Comparison of ENCODE assay signal across 8 cellular contexts in the genomic region with DNA sequence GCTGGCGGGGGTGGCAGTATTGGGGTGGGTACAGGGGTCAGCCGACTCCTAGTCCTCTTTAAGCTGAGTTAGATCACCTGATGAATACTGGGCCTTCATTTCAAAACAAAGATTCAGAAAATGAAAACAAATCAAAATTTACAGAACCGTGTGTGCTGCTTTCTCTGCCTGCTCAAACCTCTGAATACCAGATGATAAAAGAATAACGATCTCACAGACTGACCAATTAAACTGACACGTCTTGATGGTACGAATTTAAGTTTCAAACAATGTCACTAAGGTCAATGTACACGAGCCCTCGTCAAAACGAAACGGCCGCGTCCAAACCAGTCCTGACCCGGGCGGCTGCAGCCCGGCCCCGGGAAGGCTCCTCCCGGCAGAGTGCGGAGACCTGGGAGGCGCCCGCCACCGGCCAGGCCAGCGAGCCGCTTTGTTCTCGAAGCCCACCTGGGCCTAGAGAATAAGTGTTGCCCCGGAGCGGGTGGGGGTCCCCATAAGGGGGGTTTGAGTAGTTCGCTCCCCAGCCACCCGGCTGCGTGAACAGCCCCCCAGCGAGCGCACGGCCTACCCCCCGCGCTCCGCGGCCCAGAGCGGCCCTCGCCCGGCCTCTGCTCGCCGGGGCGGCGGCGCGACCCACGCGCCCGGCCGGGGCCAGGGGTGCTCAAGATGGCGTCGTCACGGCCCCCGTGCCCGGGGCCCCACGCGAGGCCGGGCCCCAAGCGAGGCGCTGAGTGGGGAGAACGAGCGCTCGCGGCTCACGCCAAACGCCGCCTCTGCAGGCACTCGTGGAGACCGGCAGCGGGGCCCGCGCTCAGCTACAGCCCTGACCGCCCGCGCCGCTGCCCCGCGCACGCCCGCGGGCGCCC. TPM values are rescaled to one million over a fixed set of nuclear protein-coding genes. Genes with fewer than 3 reads are reported as not detected.
DNase-seq lines count a peak whose midpoint lies in the region; ATAC-seq and TF ChIP-seq lines count a peak whose summit lies in the region.

No MANE protein-coding gene starts in this region.

- TF ChIP-seq POLR2A in heart left ventricle (IDR thresholded peaks at IDR 0.05) (no peak), sigmoid colon (IDR thresholded peaks at IDR 0.05) (no peak)

- no peaks in the 10 kb centered on the region for H3K27me3 Mint-ChIP-seq in activated CD8-positive, alpha-beta memory T cell treated with anti-CD3 and anti-CD28 coated beads, Interleukin-2, amount 10 ng/mL, durations not matched to agents 7 days and 5 days

- H3K9me3 Mint-ChIP-seq in activated CD8-positive, alpha-beta memory T cell treated with anti-CD3 and anti-CD28 coated beads, Interleukin-2, amount 10 ng/mL, durations not matched to agents 7 days and 5 days (ENCODE audit: low read depth): no peaks in the 10 kb centered on the region

- peak overlapping the region; percentile 95 for H3K4me3 Mint-ChIP-seq in activated CD8-positive, alpha-beta memory T cell treated with anti-CD3 and anti-CD28 coated beads, Interleukin-2, amount 10 ng/mL, durations not matched to agents 7 days and 5 days

- CTCF ChIA-PET in AG04450 (lab: Charles Lee): interaction anchor here (1.8 kb wide), 1 partner anchor 132 kb away, joined by 18 read pairs; no protein-coding TSS in a partner anchor
- CTCF ChIA-PET in activated CD8-positive, alpha-beta memory T cell treated with anti-CD3 and anti-CD28 coated beads, Interleukin-2, amount 10 ng/mL, durations not matched to agents 7 days and 5 days (lab: Charles Lee): interaction anchor here (0.8 to 2.5 kb wide), 6 partner anchors 8 to 131 kb away, joined by 4 to 20 read pairs (median 8); partner anchors contain the start of genes LSM14B and TAF4

- ATAC-seq in GM19025 (IDR thresholded peaks at IDR 0.05; ENCODE audit: low read depth, unreplicated experiment) (peak; percentile 14), HG03342 (IDR thresholded peaks at IDR 0.05; ENCODE audit: unreplicated experiment) (peak; percentile 16), heart left ventricle (peak in 2 of 4 donors; percentile 13 to 18)
- ATAC-seq in activated CD8-positive, alpha-beta memory T cell treated with anti-CD3 and anti-CD28 coated beads, Interleukin-2, amount 10 ng/mL, durations not matched to agents 7 days and 5 days: peak; percentile 17

- peaks cover 56% of the 10 kb centered on the region for H3K4me1 Mint-ChIP-seq in activated CD8-positive, alpha-beta memory T cell treated with anti-CD3 and anti-CD28 coated beads, Interleukin-2, amount 10 ng/mL, durations not matched to agents 7 days and 5 days

- TF ChIP-seq CTCF in AG04450 (IDR thresholded peaks at IDR 0.05; ENCODE audit: low read depth, low read length) (no peak), heart left ventricle (IDR thresholded peaks at IDR 0.05) (no peak), sigmoid colon (IDR thresholded peaks at IDR 0.05) (no peak)

- no peak overlapping the region for H3K27ac ChIP-seq in AG04450 (ENCODE audit: low read depth, low read length)
- H3K27ac ChIP-seq in heart left ventricle: peak overlapping the region; percentile 89 to 100 (median 98)
- H3K27ac ChIP-seq in sigmoid colon: peak overlapping the region; percentile 92 to 97 (median 96)

- no peaks in the 10 kb centered on the region for H3K27me3 ChIP-seq in AG04450 (ENCODE audit: control insufficient read depth, insufficient read depth, low read length)
- no peaks in the 10 kb centered on the region for H3K27me3 ChIP-seq in heart left ventricle
- no peaks in the 10 kb centered on the region for H3K27me3 ChIP-seq in sigmoid colon

- H3K27ac Mint-ChIP-seq in activated CD8-positive, alpha-beta memory T cell treated with anti-CD3 and anti-CD28 coated beads, Interleukin-2, amount 10 ng/mL, durations not matched to agents 7 days and 5 days: peak overlapping the region; percentile 91

- H3K4me1 ChIP-seq in heart left ventricle (peaks cover 6 to 43% (median 30%) of the 10 kb centered on the region in 12 donors), sigmoid colon (peaks cover 0 to 42% (median 36%) of the 10 kb centered on the region in 4 donors)

- H3K9me3 ChIP-seq in AG04450 (ENCODE audit: control insufficient read depth, insufficient read depth, low read length): no peaks in the 10 kb centered on the region; the same call in 1 of the 2 replicates
- H3K9me3 ChIP-seq in heart left ventricle: no peaks in the 10 kb centered on the region
- H3K9me3 ChIP-seq in sigmoid colon: no peaks in the 10 kb centered on the region

- peak overlapping the region; percentile 69 for H3K4me3 ChIP-seq in AG04450 (ENCODE audit: low read depth, low read length)
- peak overlapping the region; percentile 70 to 100 (median 88) for H3K4me3 ChIP-seq in heart left ventricle
- H3K4me3 ChIP-seq in sigmoid colon: peak overlapping the region; percentile 71 to 92 (median 90)

- no peak for TF ChIP-seq EP300 in sigmoid colon (IDR thresholded peaks at IDR 0.05)

- no peak for DNase-seq in AG04450 (ENCODE audit: low read depth, low spot score)
- DNase-seq in activated CD8-positive, alpha-beta memory T cell treated with anti-CD3 and anti-CD28 coated beads, Interleukin-2, amount 10 ng/mL, durations not matched to agents 7 days and 5 days: no peak
- no peak for DNase-seq in heart left ventricle
- no peak for DNase-seq in sigmoid colon
- DNase-seq in COR-L47 (lab: John Stamatoyannopoulos, UW): no peak
- DNase-seq in OCI-M2 (lab: John Stamatoyannopoulos, UW; ENCODE audit: unreplicated experiment): no peak

- 1 to 2% (median 1%) methylated on average over 28 to 81 of the region's 81 CpGs for WGBS in heart left ventricle, 4 donors
- 0 to 1% methylated on average over 81 of the region's 81 CpGs for WGBS in sigmoid colon, 2 donors

- peaks cover 38% of the 10 kb centered on the region for H3K36me3 Mint-ChIP-seq in activated CD8-positive, alpha-beta memory T cell treated with anti-CD3 and anti-CD28 coated beads, Interleukin-2, amount 10 ng/mL, durations not matched to agents 7 days and 5 days

- intact Hi-C loops in heart left ventricle (cut with DNase I) (loop anchor here in 6 of 10 donors (1.0 to 10.0 kb wide), 11 partner anchors 19 to 245 kb away; partner anchors contain the start of genes TAF4 (in 4 of the 6), RPS21 (in 2 of the 6), LSM14B (in 1 of the 6) and OSBPL2 (in 1 of the 6)), sigmoid colon (cut with DNase I) (loop anchor here (1.0 to 10.0 kb wide), 6 partner anchors 20 to 655 kb away; partner anchors contain the start of genes LSM14B, MRGBP, OSBPL2 and RPS21)

- POLR2A ChIA-PET in AG04450 (lab: Yijun Ruan, JAX): interaction anchor here (0.6 to 1.9 kb wide), 3 partner anchors 21 to 132 kb away, joined by 3 to 8 read pairs (median 4); partner anchors contain the start of gene LSM14B

- H3K36me3 ChIP-seq in heart left ventricle: peaks cover 0 to 36% (median 32%) of the 10 kb centered on the region in 9 donors
- H3K36me3 ChIP-seq in sigmoid colon: peaks cover 24 to 33% (median 28%) of the 10 kb centered on the region in 4 donors

RNA-seq across cellular contexts. Expression of gene PSMA7, which starts 0.7 kb away (rescaled TPM):
- 368 and 383 TPM in 2 replicates for polyA plus RNA-seq in AG04450 (2011; rRNA removed)
- polyA minus RNA-seq in AG04450 (2011; rRNA and poly(A)+ RNA removed): 147 and 177 TPM in 2 replicates
- 100 to 1,000 TPM; 287 to 359 TPM for total RNA-seq in activated CD8-positive, alpha-beta memory T cell treated with anti-CD3 and anti-CD28 coated beads, Interleukin-2, amount 10 ng/mL, durations not matched to agents 7 days and 5 days
- 100 to 1,000 TPM; 172 to 432 (median 233) TPM for total RNA-seq in heart left ventricle
- polyA plus RNA-seq in heart left ventricle: 100 to 1,000 TPM; 220 to 472 TPM
- 100 to 1,000 TPM; 192 to 388 (median 313) TPM for total RNA-seq in sigmoid colon
- polyA plus RNA-seq in sigmoid colon: 100 to 1,000 TPM; 224 to 340 (median 244) TPM

RNA-seq across cellular contexts. Expression of gene SS18L1, which starts 1.1 kb away (rescaled TPM):
- polyA plus RNA-seq in AG04450 (2011; rRNA removed) (6.5 and 6.8 TPM in 2 replicates), heart left ventricle (1 to 10 TPM; 7.8 to 7.9 TPM), sigmoid colon (1 to 10 TPM; 4.9 to 9.5 (median 5.4) TPM)
- polyA minus RNA-seq in AG04450 (2011; rRNA and poly(A)+ RNA removed): 8.6 and 9.9 TPM in 2 replicates
- total RNA-seq in activated CD8-positive, alpha-beta memory T cell treated with anti-CD3 and anti-CD28 coated beads, Interleukin-2, amount 10 ng/mL, durations not matched to agents 7 days and 5 days: 10 to 100 TPM; 19.5 to 23.0 TPM
- total RNA-seq in heart left ventricle (10 to 100 TPM in 2 of 9 donors, 1 to 10 TPM in 7; 6.5 to 12.4 (median 8.6) TPM), sigmoid colon (10 to 100 TPM in 3 of 4 donors, 1 to 10 TPM in 1; 7.2 to 11.7 (median 11.1) TPM)

RNA-seq across cellular contexts. Expression of gene LSM14B, which starts 20.2 kb away (rescaled TPM):
- polyA plus RNA-seq in AG04450 (2011; rRNA removed) (26.2 and 30.7 TPM in 2 replicates), heart left ventricle (10 to 100 TPM; 26.1 to 60.0 TPM), sigmoid colon (10 to 100 TPM; 16.9 to 25.8 (median 21.6) TPM)
- 22.7 and 29.6 TPM in 2 replicates for polyA minus RNA-seq in AG04450 (2011; rRNA and poly(A)+ RNA removed)
- total RNA-seq in activated CD8-positive, alpha-beta memory T cell treated with anti-CD3 and anti-CD28 coated beads, Interleukin-2, amount 10 ng/mL, durations not matched to agents 7 days and 5 days: 10 to 100 TPM; 34.6 to 34.8 TPM
- total RNA-seq in heart left ventricle (10 to 100 TPM; 38.6 to 64.7 (median 54.6) TPM), sigmoid colon (10 to 100 TPM; 20.8 to 28.5 (median 23.6) TPM)

RNA-seq across cellular contexts. Expression of gene MTG2, which starts 40.3 kb away (rescaled TPM):
- polyA plus RNA-seq in AG04450 (2011; rRNA removed): 15.6 and 17.1 TPM in 2 replicates
- 8.9 and 11.7 TPM in 2 replicates for polyA minus RNA-seq in AG04450 (2011; rRNA and poly(A)+ RNA removed)
- 10 to 100 TPM; 34.0 to 40.1 TPM for total RNA-seq in activated CD8-positive, alpha-beta memory T cell treated with anti-CD3 and anti-CD28 coated beads, Interleukin-2, amount 10 ng/mL, durations not matched to agents 7 days and 5 days
- 10 to 100 TPM; 20.7 to 36.8 (median 26.5) TPM for total RNA-seq in heart left ventricle
- 10 to 100 TPM; 28.9 to 40.7 TPM for polyA plus RNA-seq in heart left ventricle
- total RNA-seq in sigmoid colon: 10 to 100 TPM; 13.3 to 28.1 (median 21.2) TPM
- 10 to 100 TPM; 21.0 to 32.3 (median 24.7) TPM for polyA plus RNA-seq in sigmoid colon
